11 cellular contexts compared by ENCODE assay signal in the genomic region with DNA sequence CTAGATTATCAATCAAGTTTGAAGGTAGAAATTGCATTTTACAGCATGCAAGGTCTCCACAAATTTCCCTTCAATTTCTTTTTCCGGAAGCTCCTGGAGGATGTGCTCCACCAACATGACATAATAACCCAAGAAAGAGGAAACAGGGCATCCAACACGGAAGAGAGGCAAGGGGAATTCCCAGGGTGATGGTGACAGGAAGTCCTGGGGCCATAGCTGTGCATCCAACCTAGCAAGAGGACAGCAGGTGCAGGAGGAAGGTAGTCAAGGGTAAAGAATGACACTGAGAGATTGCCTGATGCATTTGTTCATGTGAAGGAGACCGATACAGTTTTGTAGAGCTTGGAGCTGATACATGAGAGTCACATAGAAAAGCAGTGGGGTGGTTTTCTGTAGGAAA.
DNase-seq lines count a peak whose midpoint lies in the region; ATAC-seq and TF ChIP-seq lines count a peak whose summit lies in the region.
"Had no signal": no experiment of that assay in that cellular context is flagged by ENCODE, and none has a peak within 500 bp of the region (broad histone marks: within the 10 kb centered on the region; RNA-seq: fewer than 3 reads in every experiment).

No MANE protein-coding gene starts in this region.

- no peak for TF ChIP-seq POLR2A in testis (IDR thresholded peaks at IDR 0.05)

- no peaks in the 10 kb centered on the region for H3K9me3 Mint-ChIP-seq in activated naive CD4-positive, alpha-beta T cell treated with anti-CD3 and anti-CD28 coated beads for 36 hours
- peaks cover 0 to 4% of the 10 kb centered on the region in 2 donors for H3K9me3 Mint-ChIP-seq in activated naive CD4-positive, alpha-beta T cell treated with anti-CD3 and anti-CD28 coated beads, Interleukin-2, amount 50 U/mL, for 72 hours
- H3K9me3 Mint-ChIP-seq: GM23338, T-cell had no signal

- H3K36me3 Mint-ChIP-seq in activated naive CD4-positive, alpha-beta T cell treated with anti-CD3 and anti-CD28 coated beads for 36 hours (ENCODE audit: low read depth) = no peaks in the 10 kb centered on the region
- H3K36me3 Mint-ChIP-seq in activated naive CD4-positive, alpha-beta T cell treated with anti-CD3 and anti-CD28 coated beads, Interleukin-2, amount 50 U/mL, for 72 hours = no peaks in the 10 kb centered on the region
- H3K36me3 Mint-ChIP-seq: T-cell had no signal

- CTCF ChIA-PET in activated naive CD4-positive, alpha-beta T cell treated with anti-CD3 and anti-CD28 coated beads for 36 hours (lab: Charles Lee) = interaction anchor here (0.6 kb wide), 1 partner anchor 503 kb away, joined by 3 read pairs; no protein-coding TSS in a partner anchor

- ATAC-seq in activated naive CD4-positive, alpha-beta T cell treated with anti-CD3 and anti-CD28 coated beads, Interleukin-2, amount 50 U/mL, for 72 hours = no peak
- ATAC-seq in HG02678 (IDR thresholded peaks at IDR 0.05; ENCODE audit: unreplicated experiment) = peak; percentile 81
- ATAC-seq: GM23338 had no signal

- no peak overlapping the region for H3K4me3 ChIP-seq in testis
- H3K4me3 ChIP-seq: GM23338 had no signal

- no peak overlapping the region for H3K27ac ChIP-seq in testis

- intact Hi-C loops in activated naive CD4-positive, alpha-beta T cell treated with anti-CD3 and anti-CD28 coated beads for 36 hours (cut with micrococcal nuclease) = no loop called here
- intact Hi-C loops in testis (cut with DNase I; ENCODE audit: low total_unique reads) = no loop called here

- H3K36me3 ChIP-seq in testis (ENCODE audit: low read depth, missing control alignments) = no peaks in the 10 kb centered on the region

- peaks cover 22% of the 10 kb centered on the region for H3K27me3 Mint-ChIP-seq in activated naive CD4-positive, alpha-beta T cell treated with anti-CD3 and anti-CD28 coated beads for 36 hours (ENCODE audit: low read depth)

- DNase-seq in activated naive CD4-positive, alpha-beta T cell treated with anti-CD3 and anti-CD28 coated beads for 36 hours = peak; percentile 7
- no peak for DNase-seq in activated naive CD4-positive, alpha-beta T cell treated with anti-CD3 and anti-CD28 coated beads, Interleukin-2, amount 50 U/mL, for 72 hours (ENCODE audit: low spot score in 2 of 2)
- DNase-seq in HK-2 (ENCODE audit: unreplicated experiment) (peak; percentile 14), iPS-NIHi7 (ENCODE audit: extremely low spot score) (no peak), testis (no peak), KBM-7 (no peak)
- DNase-seq in NK-92 treated with Interleukin-12 subunit alpha and Interleukin-12 subunit beta, amount 100 ng/mL, for 24 hours (lab: John Stamatoyannopoulos, UW) = no peak
- DNase-seq: NCI-H1694 treated with DMSO at 0.1 percent for 48 hours had no signal

- H3K4me3 Mint-ChIP-seq in activated naive CD4-positive, alpha-beta T cell treated with anti-CD3 and anti-CD28 coated beads for 36 hours = no peak overlapping the region
- H3K4me3 Mint-ChIP-seq: GM23338, T-cell had no signal

- H3K4me1 Mint-ChIP-seq in activated naive CD4-positive, alpha-beta T cell treated with anti-CD3 and anti-CD28 coated beads for 36 hours (ENCODE audit: low read depth) = no peaks in the 10 kb centered on the region
- H3K4me1 Mint-ChIP-seq: T-cell had no signal

- no peak overlapping the region for H3K27ac Mint-ChIP-seq in activated naive CD4-positive, alpha-beta T cell treated with anti-CD3 and anti-CD28 coated beads for 36 hours
- no peak overlapping the region for H3K27ac Mint-ChIP-seq in activated naive CD4-positive, alpha-beta T cell treated with anti-CD3 and anti-CD28 coated beads, Interleukin-2, amount 50 U/mL, for 72 hours
- H3K27ac Mint-ChIP-seq: GM23338, T-cell had no signal

- in situ Hi-C loops in KBM-7 (cut with MboI; ENCODE audit: low pct_unique_long_range_greater_than_20kb, low sequenced_read_pairs) = no loop called here

- TF ChIP-seq CTCF in testis (IDR thresholded peaks at IDR 0.05) = no peak

- H3K4me1 ChIP-seq in testis = no peaks in the 10 kb centered on the region

- H3K9me3 ChIP-seq in testis = no peaks in the 10 kb centered on the region

- no peaks in the 10 kb centered on the region for H3K27me3 ChIP-seq in testis

- 83 to 87% methylated on average over 3 of the region's 3 CpGs for whole genome bisulfite sequencing in testis, 2 donors

Comparison
In these comparisons a context has a peak if more than half of its experiments do, and no peak if none do; other contexts are left out.
1. DNase-seq: peak in activated naive CD4-positive, alpha-beta T cell treated with anti-CD3 and anti-CD28 coated beads for 36 hours (single experiment) and HK-2 (single experiment); none in activated naive CD4-positive, alpha-beta T cell treated with anti-CD3 and anti-CD28 coated beads, Interleukin-2, amount 50 U/mL, for 72 hours (0 of 2), iPS-NIHi7 (single experiment), testis (single experiment), NK-92 treated with Interleukin-12 subunit alpha and Interleukin-12 subunit beta, amount 100 ng/mL, for 24 hours (single experiment) and KBM-7 (single experiment).